In genomic region chr1:91742848-91743292, GRCh38 we compare ENCODE assay signal across 9 cellular contexts.
A peak's percentile ranks its signal among the peaks of the same experiment; 100 is the strongest.
DNase-seq lines count a peak whose midpoint lies in the region; ATAC-seq and TF ChIP-seq lines count a peak whose summit lies in the region.
"Had no signal": no experiment of that assay in that cellular context is flagged by ENCODE, and none has a peak within 500 bp of the region (broad histone marks: within the 10 kb centered on the region; RNA-seq: fewer than 3 reads in every experiment).

No MANE protein-coding gene starts in this region.

- H3K27ac Mint-ChIP-seq in nephron progenitor cell: no peak overlapping the region

- WGBS in mesenchymal stem cell: 90% methylated on average over 4 of the region's 4 CpGs

- H2AFZ ChIP-seq in mesenchymal stem cell (ENCODE audit: low read depth, low read length): no peak overlapping the region

- H3K9me3 ChIP-seq in mesenchymal stem cell (ENCODE audit: control insufficient read depth, low read length): peaks cover 11% of the 10 kb centered on the region

- H3K4me1 ChIP-seq in mesenchymal stem cell (ENCODE audit: control insufficient read depth, insufficient read depth, low read depth, low read length): peaks cover 9% of the 10 kb centered on the region

- peak overlapping the region; percentile 47 for H3K9ac ChIP-seq in mesenchymal stem cell (ENCODE audit: low read length)

- peaks cover 0 to 74% of the 10 kb centered on the region in 2 experiments for H3K36me3 ChIP-seq in mesenchymal stem cell (ENCODE audit: control insufficient read depth in 1 of 2, insufficient read depth in 2 of 2, low read depth in 1 of 2, low read length in 2 of 2)

- H3K36me3 Mint-ChIP-seq in nephron progenitor cell (ENCODE audit: low read depth): peaks cover 32% of the 10 kb centered on the region

- no peak overlapping the region for H3K18ac ChIP-seq in mesenchymal stem cell (ENCODE audit: low read depth in 1 of 2, low read length in 2 of 2)

- no peak overlapping the region for H2BK15ac ChIP-seq in mesenchymal stem cell (ENCODE audit: low read depth, poor library complexity, severe bottlenecking)

- no peak overlapping the region for H4K91ac ChIP-seq in mesenchymal stem cell (ENCODE audit: low read length)

- H2BK5ac ChIP-seq in mesenchymal stem cell (ENCODE audit: low read depth, low read length, poor library complexity, severe bottlenecking): no peak overlapping the region

- peaks cover 3% of the 10 kb centered on the region for H3K27me3 Mint-ChIP-seq in nephron progenitor cell (ENCODE audit: low read depth, poor library complexity)

- H3K27me3 ChIP-seq in mesenchymal stem cell (ENCODE audit: control insufficient read depth in 1 of 2, insufficient read depth in 1 of 2, low read length in 2 of 2): no peaks in the 10 kb centered on the region

- H3K4ac ChIP-seq in mesenchymal stem cell (ENCODE audit: low read depth in 1 of 2, low read length in 2 of 2): no peak overlapping the region

- no peak overlapping the region for H4K8ac ChIP-seq in mesenchymal stem cell (ENCODE audit: low read length)

- H3K4me3 ChIP-seq in coronary artery (no peak overlapping the region), mesenchymal stem cell (ENCODE audit: insufficient read depth in 1 of 2, low read depth in 1 of 2, low read length in 2 of 2) (no peak overlapping the region)

- ATAC-seq in GM18520 (IDR thresholded peaks at IDR 0.05; ENCODE audit: unreplicated experiment) (no peak), GM18909 (IDR thresholded peaks at IDR 0.05; ENCODE audit: poor library complexity, unreplicated experiment) (no peak)

- no peak overlapping the region for H3K4me3 Mint-ChIP-seq in nephron progenitor cell

- no peak overlapping the region for H3K14ac ChIP-seq in mesenchymal stem cell (ENCODE audit: low read length in 2 of 2)

- H2BK12ac ChIP-seq in mesenchymal stem cell (ENCODE audit: low read length in 2 of 2): no peak overlapping the region

- peaks cover 40% of the 10 kb centered on the region for H3K9me3 Mint-ChIP-seq in nephron progenitor cell

- no peak overlapping the region for H3K4me2 ChIP-seq in mesenchymal stem cell (ENCODE audit: low read length, poor library complexity, severe bottlenecking)

- peaks cover 16% of the 10 kb centered on the region for H3K79me1 ChIP-seq in mesenchymal stem cell (replicated peaks; ENCODE audit: low read length, poor library complexity, severe bottlenecking)

- H3K27ac ChIP-seq in coronary artery (peak overlapping the region; percentile 1 to 58), mesenchymal stem cell (ENCODE audit: low read length, poor library complexity, severe bottlenecking) (no peak overlapping the region)

- no peak overlapping the region for H3K23ac ChIP-seq in mesenchymal stem cell (ENCODE audit: low read length in 2 of 2)

- no peak overlapping the region for H2BK120ac ChIP-seq in mesenchymal stem cell (ENCODE audit: low read depth, low read length)

- H2AK5ac ChIP-seq in mesenchymal stem cell (ENCODE audit: low read length, severe bottlenecking): no peak overlapping the region

- peak; percentile 18 for DNase-seq in stimulated activated CD4-positive, alpha-beta T cell treated with anti-CD3 and anti-CD28 coated beads, Interleukin-1b, Interleukin-23, amount 100 ng/mL, for 48 hours
- no peak for DNase-seq in stimulated activated CD4-positive, alpha-beta T cell treated with anti-CD3 and anti-CD28 coated beads, Interleukin-4, amount 100 ng/mL, for 4 hours
- DNase-seq in coronary artery (ENCODE audit: low spot score): no peak
- DNase-seq in mesenchymal stem cell: no peak
- DNase-seq in AG08395 (ENCODE audit: low spot score): no peak
- DNase-seq in nephron progenitor cell: no peak
- DNase-seq: activated CD4-positive, CD25-positive, alpha-beta regulatory T cell had no signal

- peaks cover 20% of the 10 kb centered on the region for H3K4me1 Mint-ChIP-seq in nephron progenitor cell

- no peak for TF ChIP-seq CTCF in coronary artery (IDR thresholded peaks at IDR 0.05)
- TF ChIP-seq CTCF in nephron progenitor cell (IDR thresholded peaks at IDR 0.05): no peak
